15 cellular contexts compared by ENCODE assay signal in the genomic region with DNA sequence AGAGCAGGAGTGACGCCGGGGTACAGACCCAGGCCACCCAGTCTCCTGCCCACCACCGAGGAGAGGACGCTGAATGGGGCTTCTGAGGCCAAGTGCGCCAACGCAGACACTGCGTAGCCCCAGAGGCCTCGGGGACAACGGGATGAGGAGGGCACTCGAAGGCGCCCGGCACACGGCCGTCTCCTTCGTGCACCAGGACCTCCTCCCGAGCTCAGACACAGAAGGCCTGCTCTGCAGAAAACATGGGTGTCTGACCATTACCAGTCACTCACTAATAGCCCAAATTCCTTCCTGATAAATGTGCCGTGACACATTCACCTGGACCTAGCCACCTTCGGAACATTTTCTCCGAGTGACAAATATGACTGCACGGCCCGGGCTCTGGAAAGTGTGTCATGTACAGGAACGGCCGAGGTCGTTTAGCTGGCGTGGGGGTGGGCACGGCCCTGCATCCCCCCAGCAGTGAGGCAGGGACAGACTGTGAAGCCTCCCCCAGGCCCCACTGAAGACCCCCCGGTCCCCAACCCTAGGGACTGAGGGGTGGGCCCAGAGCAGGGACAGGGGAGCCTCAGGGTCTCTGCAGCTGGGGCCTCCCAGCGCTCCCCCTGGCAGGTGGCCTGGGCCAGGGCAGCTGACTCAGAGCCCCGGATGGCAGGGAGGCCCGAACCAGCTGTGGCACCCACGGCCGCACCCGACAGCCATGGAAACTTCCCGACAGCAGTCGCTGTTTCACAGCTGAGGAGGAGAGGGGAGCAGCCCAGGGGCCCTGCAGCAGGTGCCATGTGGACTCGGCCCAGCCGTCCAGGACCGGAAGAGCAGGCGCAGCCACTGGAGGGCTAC. TPM values are rescaled to one million over a fixed set of nuclear protein-coding genes. Genes with fewer than 3 reads are reported as not detected.
DNase-seq lines count a peak whose midpoint lies in the region; ATAC-seq, FAIRE-seq and TF ChIP-seq lines count a peak whose summit lies in the region.
"Had no signal": no experiment of that assay in that cellular context is flagged by ENCODE, and none has a peak within 500 bp of the region (broad histone marks: within the 10 kb centered on the region; RNA-seq: fewer than 3 reads in every experiment).

No MANE protein-coding gene starts in this region.

- no peaks in the 10 kb centered on the region for H3K79me1 ChIP-seq in H9 (ENCODE audit: insufficient read depth, low read depth, low read length, poor library complexity, severe bottlenecking)
- no peaks in the 10 kb centered on the region for H3K79me1 ChIP-seq in H1 (ENCODE audit: low read depth, low read length)

- no peaks in the 10 kb centered on the region for H3K27me3 ChIP-seq in BLaER1
- H3K27me3 ChIP-seq in H9 (ENCODE audit: insufficient read depth, low read length): no peaks in the 10 kb centered on the region
- H3K27me3 ChIP-seq in H1 (replicated peaks in 1 of 4; ENCODE audit: control insufficient read depth in 3 of 4, extremely low read depth in 1 of 4, insufficient read depth in 3 of 4, low read length in 3 of 4): no peaks in the 10 kb centered on the region
- no peaks in the 10 kb centered on the region for H3K27me3 ChIP-seq in ovary

- no peak overlapping the region for H3K18ac ChIP-seq in H9 (ENCODE audit: insufficient read length, low read depth, low read length)
- no peak overlapping the region for H3K18ac ChIP-seq in H1 (ENCODE audit: extremely low read depth, low read length)

- peak overlapping the region in 1 of 3 experiments; percentile 55; a peak in 1 of 7 replicates for H3K27ac Mint-ChIP-seq in H9
- no peak overlapping the region for H3K27ac Mint-ChIP-seq in activated CD4-positive, alpha-beta T cell treated with anti-CD3 and anti-CD28 coated beads, Interleukin-2, amount 10 ng/mL, durations not matched to agents 7 days and 5 days

- POLR2A ChIA-PET in H1 (lab: Charles Lee; ENCODE audit: partially characterized antibody): no interaction called here
- POLR2A ChIA-PET in activated CD4-positive, alpha-beta T cell treated with anti-CD3 and anti-CD28 coated beads, Interleukin-2, amount 10 ng/mL, durations not matched to agents 7 days and 5 days (lab: Charles Lee): no interaction called here

- peaks cover 41% of the 10 kb centered on the region for H3K4me1 ChIP-seq in BLaER1
- no peaks in the 10 kb centered on the region for H3K4me1 ChIP-seq in H9 (ENCODE audit: insufficient read depth, low read length)
- H3K4me1 ChIP-seq in H1 (replicated peaks in 1 of 4; ENCODE audit: control insufficient read depth in 3 of 4, insufficient read depth in 4 of 4, low read length in 3 of 4): peaks cover 0 to 4% (median under 1%) of the 10 kb centered on the region in 4 experiments; a peak in 3 of 7 replicates
- peaks cover 2% of the 10 kb centered on the region for H3K4me1 ChIP-seq in ovary (ENCODE audit: insufficient read depth)
- H3K4me1 ChIP-seq in mucosa of descending colon (ENCODE audit: low read depth): no peaks in the 10 kb centered on the region
- H3K4me1 ChIP-seq: Caco-2 had no signal

- no peak overlapping the region for H3K4ac ChIP-seq in H9 (ENCODE audit: low read depth, low read length)
- no peak overlapping the region for H3K4ac ChIP-seq in H1 (replicated peaks; ENCODE audit: insufficient read length, low read depth, low read length)

- no peaks in the 10 kb centered on the region for H3K4me1 Mint-ChIP-seq in H9
- no peaks in the 10 kb centered on the region for H3K4me1 Mint-ChIP-seq in activated CD4-positive, alpha-beta T cell treated with anti-CD3 and anti-CD28 coated beads, Interleukin-2, amount 10 ng/mL, durations not matched to agents 7 days and 5 days
- H3K4me1 Mint-ChIP-seq: naive thymus-derived CD8-positive, alpha-beta T cell had no signal

- H3K9me3 ChIP-seq in BLaER1: peaks cover 5% of the 10 kb centered on the region; the same call in 1 of the 2 replicates
- H3K9me3 ChIP-seq in H9 (ENCODE audit: control insufficient read depth, low read depth, low read length): no peaks in the 10 kb centered on the region
- H3K9me3 ChIP-seq in H1 (ENCODE audit: insufficient read depth in 2 of 2, low read depth in 1 of 2, low read length in 1 of 2): no peaks in the 10 kb centered on the region
- no peaks in the 10 kb centered on the region for H3K9me3 ChIP-seq in ovary
- H3K9me3 ChIP-seq in mucosa of descending colon: no peaks in the 10 kb centered on the region
- H3K9me3 ChIP-seq: Caco-2 had no signal

- no CpG with 5 or more reads among the region's 39 CpGs for WGBS in H9 (ENCODE audit: extremely low coverage, insufficient read length, low lambda C conversion rate)
- 91% methylated on average over 34 of the region's 39 CpGs; no CpG with 5 or more reads in 1 of the 2 experiments for WGBS in H1 (ENCODE audit: extremely low coverage in 1 of 2, insufficient coverage in 1 of 2, insufficient read length in 1 of 2, insufficient replicate concordance in 2 of 2, low coverage in 1 of 2, low lambda C conversion rate in 2 of 2, missing lambda C conversion rate in 1 of 2), 2 experiments
- WGBS in ovary, 3 donors: 91 to 92% (median 91%) methylated on average over 38 to 39 of the region's 39 CpGs

- H3K36me3 ChIP-seq in BLaER1 (no peaks in the 10 kb centered on the region), H1 (ENCODE audit: control insufficient read depth in 2 of 4, insufficient read depth in 4 of 4, low read length in 3 of 4) (no peaks in the 10 kb centered on the region), ovary (no peaks in the 10 kb centered on the region), mucosa of descending colon (ENCODE audit: low read depth) (no peaks in the 10 kb centered on the region)

- H2BK5ac ChIP-seq in H9 (ENCODE audit: insufficient read length, low read length): no peak overlapping the region
- H2BK5ac ChIP-seq in H1 (ENCODE audit: low read depth, low read length): no peak overlapping the region

- H3K23ac ChIP-seq in H9 (ENCODE audit: insufficient read length, low read depth, low read length): no peak overlapping the region
- H3K23ac ChIP-seq in H1 (ENCODE audit: insufficient read length): no peak overlapping the region

- no peak for TF ChIP-seq RAD21 in H1 (IDR thresholded peaks at IDR 0.05 in 1 of 2, conservative IDR thresholded peaks at IDR 0.05 in 1 of 2; ENCODE audit: low read depth in 2 of 2, low read length in 2 of 2)

- no peak overlapping the region for H3K9ac ChIP-seq in BLaER1
- H3K9ac ChIP-seq in H9 (ENCODE audit: extremely low read depth, insufficient read length, low read length): no peak overlapping the region
- H3K9ac ChIP-seq in H1 (replicated peaks in 1 of 4; ENCODE audit: extremely low read depth in 1 of 4, low read depth in 3 of 4, low read length in 3 of 4): no peak overlapping the region

- CTCF ChIA-PET in H1 (lab: Charles Lee; ENCODE audit: partially characterized antibody): interaction anchor here (1.4 kb wide), 1 partner anchor 10 kb away, joined by 4 read pairs; no protein-coding TSS in a partner anchor
- CTCF ChIA-PET in activated CD4-positive, alpha-beta T cell treated with anti-CD3 and anti-CD28 coated beads, Interleukin-2, amount 10 ng/mL, durations not matched to agents 7 days and 5 days (lab: Charles Lee): no interaction called here

- H3T11ph ChIP-seq in H9 (ENCODE audit: low read length): no peak overlapping the region

- H3K14ac ChIP-seq in H9 (ENCODE audit: insufficient read depth, low read length): no peak overlapping the region; the same call in 1 of the 2 replicates
- no peak overlapping the region for H3K14ac ChIP-seq in H1 (ENCODE audit: insufficient read length)

- peak overlapping the region; percentile 42 for H3K4me2 ChIP-seq in BLaER1
- no peak overlapping the region for H3K4me2 ChIP-seq in H9 (ENCODE audit: insufficient read depth, insufficient read length, low read length)
- no peak overlapping the region for H3K4me2 ChIP-seq in H1 (ENCODE audit: insufficient read depth in 1 of 2, low read depth in 2 of 2, low read length in 2 of 2)

- no peak for TF ChIP-seq EP300 in H1 (IDR thresholded peaks at IDR 0.05; ENCODE audit: borderline replicate concordance in 1 of 2, low read depth in 2 of 2, low read length in 2 of 2)
- TF ChIP-seq EP300 in ovary (IDR thresholded peaks at IDR 0.05): no peak

- peak; percentile 27 for DNase-seq in H9
- no peak for DNase-seq in H1 (ENCODE audit: low read depth in 1 of 2, low spot score in 2 of 2)
- DNase-seq in ovary: peak in 4 of 5 donors; percentile 9 to 36 (median 24)
- no peak for DNase-seq in DMS53 treated with DMSO at 0.1 percent for 48 hours (lab: John Stamatoyannopoulos, UW; ENCODE audit: unreplicated experiment)
- no peak for DNase-seq in mucosa of descending colon
- no peak for DNase-seq in activated CD4-positive, alpha-beta T cell treated with anti-CD3 and anti-CD28 coated beads, Interleukin-2, amount 10 ng/mL, durations not matched to agents 7 days and 5 days
- DNase-seq: activated T-cell treated with anti-CD3 and anti-CD28 coated beads, Interleukin-2, amount 50 U/mL, for 1 hour; HCEC 1CT; naive thymus-derived CD8-positive, alpha-beta T cell; NCI-H2081 treated with DMSO at 0.1 percent for 48 hours; T1000 had no signal

- H2BK15ac ChIP-seq in H9 (ENCODE audit: low read depth, low read length): no peak overlapping the region
- H2BK15ac ChIP-seq in H1 (ENCODE audit: low read length): no peak overlapping the region

- H2AK5ac ChIP-seq in H9 (ENCODE audit: insufficient read length, low read length) (no peak overlapping the region), H1 (ENCODE audit: low read depth, low read length) (no peak overlapping the region)

- H4K91ac ChIP-seq in H9 (ENCODE audit: insufficient read length, low read depth, low read length) (no peak overlapping the region), H1 (replicated peaks; ENCODE audit: insufficient read length, low read length) (no peak overlapping the region)

- no peak for ATAC-seq in mucosa of descending colon
- no peak for ATAC-seq in GM21515 (IDR thresholded peaks at IDR 0.05; ENCODE audit: unreplicated experiment)
- ATAC-seq: naive thymus-derived CD8-positive, alpha-beta T cell had no signal

- H3K4me3 ChIP-seq in BLaER1 (no peak overlapping the region), H1 (ENCODE audit: extremely low read depth in 1 of 4, insufficient read depth in 2 of 4, low read depth in 3 of 4, low read length in 4 of 4) (no peak overlapping the region), ovary (no peak overlapping the region), mucosa of descending colon (no peak overlapping the region)

- H2AFZ ChIP-seq in H9 (ENCODE audit: low read length): no peak overlapping the region
- no peak overlapping the region for H2AFZ ChIP-seq in H1 (ENCODE audit: low read length)

- H3K23me2 ChIP-seq in H9 (ENCODE audit: insufficient read length, low read depth, low read length, poor library complexity, severe bottlenecking) (no peaks in the 10 kb centered on the region), H1 (ENCODE audit: low read depth, low read length) (0 out of 2 replicates have a peak, but pooled peaks cover 2% of the 10 kb centered on the region)

- TF ChIP-seq POLR2A in H1 (IDR thresholded peaks at IDR 0.05; ENCODE audit: control extremely low read depth in 1 of 2, low read depth in 2 of 2, low read length in 2 of 2) (no peak), ovary (IDR thresholded peaks at IDR 0.05) (no peak)

- H3K79me2 ChIP-seq in H9 (ENCODE audit: insufficient read depth, low read length) (no peaks in the 10 kb centered on the region), H1 (ENCODE audit: control insufficient read depth in 1 of 2, insufficient read depth in 2 of 2, low read length in 2 of 2) (no peaks in the 10 kb centered on the region)

- no peak overlapping the region for H2BK12ac ChIP-seq in H9 (ENCODE audit: insufficient read length, low read depth, low read length)
- no peak overlapping the region for H2BK12ac ChIP-seq in H1 (ENCODE audit: low read depth, low read length)

- H4K5ac ChIP-seq in H9 (ENCODE audit: insufficient read length, low read depth, low read length) (no peak overlapping the region), H1 (ENCODE audit: insufficient read length, low read depth, low read length) (no peak overlapping the region)

- no peak overlapping the region for H3K56ac ChIP-seq in H9 (ENCODE audit: insufficient read length, low read depth, low read length)
- H3K56ac ChIP-seq in H1 (replicated peaks; ENCODE audit: insufficient read length, low read depth, low read length): no peak overlapping the region

- H3K4me3 Mint-ChIP-seq in H9: no peak overlapping the region
- no peak overlapping the region for H3K4me3 Mint-ChIP-seq in activated CD4-positive, alpha-beta T cell treated with anti-CD3 and anti-CD28 coated beads, Interleukin-2, amount 10 ng/mL, durations not matched to agents 7 days and 5 days
- H3K4me3 Mint-ChIP-seq: brain; naive thymus-derived CD8-positive, alpha-beta T cell had no signal

- H3K27ac ChIP-seq in BLaER1: no peak overlapping the region
- no peak overlapping the region for H3K27ac ChIP-seq in H9 (ENCODE audit: insufficient read length, low read depth, low read length)
- no peak overlapping the region for H3K27ac ChIP-seq in H1 (ENCODE audit: low read depth, low read length)
- no peak overlapping the region for H3K27ac ChIP-seq in ovary

- H2BK120ac ChIP-seq in H9 (ENCODE audit: low read depth, low read length, poor library complexity, severe bottlenecking): no peak overlapping the region
- H2BK120ac ChIP-seq in H1 (replicated peaks; ENCODE audit: low read depth, low read length): no peak overlapping the region

- peaks cover 7% of the 10 kb centered on the region for H3K27me3 Mint-ChIP-seq in H9 (ENCODE audit: low read depth)
- H3K27me3 Mint-ChIP-seq in activated CD4-positive, alpha-beta T cell treated with anti-CD3 and anti-CD28 coated beads, Interleukin-2, amount 10 ng/mL, durations not matched to agents 7 days and 5 days: peaks cover 3% of the 10 kb centered on the region

- H4K20me1 ChIP-seq in BLaER1 (no peaks in the 10 kb centered on the region), H9 (ENCODE audit: control insufficient read depth, insufficient read depth, insufficient read length) (no peaks in the 10 kb centered on the region), H1 (replicated peaks in 1 of 2; ENCODE audit: control insufficient read depth in 1 of 2, insufficient read depth in 2 of 2, low read length in 2 of 2) (peaks cover 0 to 3% of the 10 kb centered on the region in 2 experiments)

- no peaks in the 10 kb centered on the region; a peak in 1 of 7 replicates for H3K36me3 Mint-ChIP-seq in H9 (ENCODE audit: insufficient read depth in 1 of 3, low read depth in 3 of 3)
- H3K36me3 Mint-ChIP-seq in activated CD4-positive, alpha-beta T cell treated with anti-CD3 and anti-CD28 coated beads, Interleukin-2, amount 10 ng/mL, durations not matched to agents 7 days and 5 days (ENCODE audit: low read depth): no peaks in the 10 kb centered on the region
- H3K36me3 Mint-ChIP-seq: brain; naive thymus-derived CD8-positive, alpha-beta T cell had no signal

- H4K8ac ChIP-seq in H9 (replicated peaks; ENCODE audit: insufficient read length, low read depth, low read length): no peak overlapping the region
- H4K8ac ChIP-seq in H1 (ENCODE audit: extremely low read depth, insufficient read depth, low read length): peak overlapping the region; percentile 85

- intact Hi-C loops in ovary (cut with DNase I): no loop called here
- intact Hi-C loops in mucosa of descending colon (cut with DNase I, micrococcal nuclease): no loop called here

- H2BK20ac ChIP-seq in H9 (ENCODE audit: low read depth, low read length, poor library complexity, severe bottlenecking) (no peak overlapping the region), H1 (ENCODE audit: low read length) (no peak overlapping the region)

- no peak for FAIRE-seq in H1 (lab: Jason Lieb, UNC)

- peaks cover 0 to 5% of the 10 kb centered on the region in 2 experiments; a peak in 3 of 5 replicates for H3K9me3 Mint-ChIP-seq in H9
- H3K9me3 Mint-ChIP-seq in activated CD4-positive, alpha-beta T cell treated with anti-CD3 and anti-CD28 coated beads, Interleukin-2, amount 10 ng/mL, durations not matched to agents 7 days and 5 days: peaks cover 6% of the 10 kb centered on the region

- TF ChIP-seq CTCF in H9 (conservative IDR thresholded peaks at IDR 0.05): no peak
- TF ChIP-seq CTCF in H1 (IDR thresholded peaks at IDR 0.05; ENCODE audit: control extremely low read depth in 1 of 3, insufficient read depth in 1 of 3, low read depth in 1 of 3, low read length in 3 of 3): no peak
- no peak for TF ChIP-seq CTCF in ovary (IDR thresholded peaks at IDR 0.05)
- no peak for TF ChIP-seq CTCF in mucosa of descending colon (IDR thresholded peaks at IDR 0.05)

RNA-seq across cellular contexts. Expression of a gene that starts 16.7 kb away (rescaled TPM):
- total RNA-seq in H9 (2021): 124 and 129 TPM in 2 replicates
- total RNA-seq in H1 (2021; fragmentation: NEBNext Ultra II Directional; extraction: Animal tissue kit (Norgen Biotek cat#: 25700)): 60.6 and 62.7 TPM in 2 replicates
- polyA plus RNA-seq in H1 (2011; rRNA removed): 60.1 and 79.2 TPM in 2 replicates
- 60.4 TPM for polyA plus RNA-seq in H1 (2011; cell fraction: cytosol; rRNA removed)
- 219 TPM for polyA plus RNA-seq in H1 (2011; cell fraction: nucleus; rRNA removed)
- polyA plus RNA-seq in H1 (2012, experiment 1 of 2): 38.8 to 78.4 TPM (median 69.6 TPM) in 4 replicates
- polyA plus RNA-seq in H1 (2012, experiment 2 of 2): 41.6 TPM
- polyA plus RNA-seq in H1 (2013, experiment 1 of 2): 99.7 TPM
- polyA plus RNA-seq in H1 (2013, experiment 2 of 2): 84.9 TPM
- 14.9 and 16.7 TPM in 2 replicates for polyA minus RNA-seq in H1 (2011; rRNA and poly(A)+ RNA removed)
- polyA minus RNA-seq in H1 (2011; cell fraction: cytosol; rRNA and poly(A)+ RNA removed): 30.5 TPM
- 40.6 TPM for polyA minus RNA-seq in H1 (2011; cell fraction: nucleus; rRNA and poly(A)+ RNA removed)
- total RNA-seq in ovary: 1,000 to 10,000 TPM in 1 of 7 donors, 100 to 1,000 TPM in 6; 222 to 1,092 (median 831) TPM
- 100 to 1,000 TPM in 1 of 2 donors, 10 to 100 TPM in 1; 50.9 to 818 TPM for polyA plus RNA-seq in ovary
- 100 to 1,000 TPM in 2 of 3 donors, 10 to 100 TPM in 1; 65.1 to 858 (median 191) TPM for total RNA-seq in mucosa of descending colon
- 1 to 10 TPM; 2.3 to 2.5 TPM for total RNA-seq in activated CD4-positive, alpha-beta T cell treated with anti-CD3 and anti-CD28 coated beads, Interleukin-2, amount 10 ng/mL, durations not matched to agents 7 days and 5 days

Comparison
In these comparisons a context has a peak if more than half of its experiments do, and no peak if none do; other contexts are left out.
1. DNase-seq: peak in H9 (single experiment) and ovary (4 of 5); none in H1 (0 of 2), DMS53 treated with DMSO at 0.1 percent for 48 hours (single experiment), mucosa of descending colon (0 of 3) and activated CD4-positive, alpha-beta T cell treated with anti-CD3 and anti-CD28 coated beads, Interleukin-2, amount 10 ng/mL, durations not matched to agents 7 days and 5 days (single experiment).
2. RNA of a gene that starts 16.7 kb away (total RNA-seq): 222 to 1,092 TPM in ovary, 65.1 to 858 TPM in mucosa of descending colon, 124 to 129 TPM in H9 and 60.6 to 62.7 TPM in H1; 2.3 to 2.5 TPM in activated CD4-positive, alpha-beta T cell treated with anti-CD3 and anti-CD28 coated beads, Interleukin-2, amount 10 ng/mL, durations not matched to agents 7 days and 5 days; every median in the first group is over 10 times any median in the second.